ENCODE assay signal across 1 cellular context in the genomic region with DNA sequence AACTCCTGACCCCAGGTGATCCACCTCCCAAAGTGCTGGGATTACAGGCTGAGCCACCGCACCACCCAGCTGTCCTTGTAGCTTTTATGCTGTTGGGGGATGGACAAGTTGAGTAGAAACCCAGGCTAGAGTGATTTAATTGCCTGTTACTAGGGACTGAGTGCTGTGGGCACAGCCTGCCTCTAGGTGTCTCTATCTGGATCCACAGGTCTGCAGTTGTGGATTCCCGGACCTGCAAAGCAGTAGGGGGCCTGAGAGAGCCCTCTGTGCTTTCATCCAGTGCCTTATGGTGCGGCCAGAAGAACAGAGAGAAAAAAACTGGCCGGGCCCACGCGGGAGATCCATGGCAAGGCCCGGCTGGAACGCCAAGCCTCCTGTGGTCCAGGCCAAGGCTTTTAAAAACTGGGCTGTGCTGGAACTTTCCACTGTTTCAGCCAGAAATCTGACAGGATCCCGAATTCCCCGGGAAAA.
TF ChIP-seq lines count a peak whose summit lies in the region.

No MANE protein-coding gene starts in this region.

TF ChIP-seq in IMR-90, 13 proteins besides CTCF, POLR2A, EP300 and RAD21 (continued from another document):
- no peak for TF ChIP-seq ELK1 (IDR thresholded peaks at IDR 0.05; ENCODE audit: borderline replicate concordance, low read depth, low read length)
- TF ChIP-seq MAZ (IDR thresholded peaks at IDR 0.05; ENCODE audit: borderline replicate concordance, low read depth, low read length), result peak; percentile 37; the same call in 1 of the 2 replicates
